28 cellular contexts compared by ENCODE assay signal in the genomic region with DNA sequence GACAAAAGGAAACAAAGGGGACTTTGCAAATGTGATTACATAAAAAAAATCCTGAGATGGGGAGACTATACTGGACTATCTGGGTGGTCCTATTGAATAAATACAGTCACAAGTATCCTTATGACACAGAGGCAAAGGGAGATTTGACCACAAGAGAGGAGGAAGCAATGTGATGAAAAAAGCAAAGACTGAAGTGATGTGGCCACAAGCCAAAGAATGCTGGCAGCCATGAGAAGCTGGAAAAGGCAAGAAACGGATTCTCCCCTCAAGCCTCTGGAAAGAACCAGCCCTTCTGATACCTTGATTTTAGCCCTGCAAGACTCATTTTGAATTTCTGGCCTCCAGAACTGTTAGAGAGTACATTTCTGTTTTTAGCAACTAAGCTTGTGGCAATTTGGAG. TPM values are rescaled to one million over a fixed set of nuclear protein-coding genes. Genes with fewer than 3 reads are reported as not detected.
"Had no signal": no experiment of that assay in that cellular context is flagged by ENCODE, and none has a peak within 500 bp of the region (broad histone marks: within the 10 kb centered on the region; RNA-seq: fewer than 3 reads in every experiment).

No MANE protein-coding gene starts in this region.

- ATAC-seq: activated T-cell treated with anti-CD3 and anti-CD28 coated beads, Interleukin-2, amount 50 U/mL, for 72 hours; Panc1; Right ventricle myocardium inferior had no signal

- H3K4me3 ChIP-seq: SK-N-MC had no signal

- H3K36me3 Mint-ChIP-seq: activated naive CD4-positive, alpha-beta T cell treated with anti-CD3 and anti-CD28 coated beads, Interleukin-2, amount 10 ng/mL, durations not matched to agents 7 days and 5 days; activated naive CD8-positive, alpha-beta T cell treated with anti-CD3 and anti-CD28 coated beads for 36 hours had no signal

- H3K27me3 Mint-ChIP-seq: activated CD4-positive, alpha-beta T cell treated with anti-CD3 and anti-CD28 coated beads, Interleukin-2, amount 10 ng/mL, durations not matched to agents 7 days and 5 days; activated naive CD8-positive, alpha-beta T cell treated with anti-CD3 and anti-CD28 coated beads for 36 hours had no signal

- H3K4me1 Mint-ChIP-seq: activated CD4-positive, alpha-beta T cell treated with anti-CD3 and anti-CD28 coated beads, Interleukin-2, amount 10 ng/mL, durations not matched to agents 7 days and 5 days; activated naive CD4-positive, alpha-beta T cell treated with anti-CD3 and anti-CD28 coated beads, Interleukin-2, amount 10 ng/mL, durations not matched to agents 7 days and 5 days; activated naive CD8-positive, alpha-beta T cell treated with anti-CD3 and anti-CD28 coated beads for 36 hours had no signal

- H3K27ac Mint-ChIP-seq: activated CD4-positive, alpha-beta memory T cell treated with anti-CD3 and anti-CD28 coated beads for 36 hours; activated CD4-positive, alpha-beta T cell treated with anti-CD3 and anti-CD28 coated beads, Interleukin-2, amount 10 ng/mL, durations not matched to agents 7 days and 5 days; activated naive CD4-positive, alpha-beta T cell treated with anti-CD3 and anti-CD28 coated beads, Interleukin-2, amount 10 ng/mL, durations not matched to agents 7 days and 5 days; activated naive CD8-positive, alpha-beta T cell treated with anti-CD3 and anti-CD28 coated beads for 36 hours; activated T-cell treated with anti-CD3 and anti-CD28 coated beads, Interleukin-2, amount 50 U/mL, for 72 hours; activated T-helper 2 cell treated with anti-CD3 and anti-CD28 coated beads, Interferon-gamma antibody, Interleukin-2, Interleukin-4, amounts not matched to agents 10 μg/mL and 5 μg/mL and 100 μg/mL, durations not matched to agents 14 hours and 24 hours and 36 hours had no signal

- H3K27ac ChIP-seq: SK-N-MC, VCaP had no signal

- DNase-seq: activated CD4-positive, alpha-beta memory T cell treated with anti-CD3 and anti-CD28 coated beads for 36 hours; activated CD4-positive, alpha-beta T cell treated with anti-CD3 and anti-CD28 coated beads, Interleukin-2, amount 10 ng/mL, durations not matched to agents 7 days and 5 days; activated CD4-positive, CD25-positive, alpha-beta regulatory T cell; activated gamma-delta T cell treated with Interleukin-2 at 50 U/mL for 16 hours; activated naive CD4-positive, alpha-beta T cell treated with anti-CD3 and anti-CD28 coated beads, Interleukin-2, amount 10 ng/mL, durations not matched to agents 7 days and 5 days; activated naive CD8-positive, alpha-beta T cell treated with anti-CD3 and anti-CD28 coated beads for 36 hours; activated T-cell treated with anti-CD3 and anti-CD28 coated beads for 4 hours; activated T-cell treated with anti-CD3 and anti-CD28 coated beads, Interleukin-2, amount 50 U/mL, for 72 hours; central memory CD4-positive, alpha-beta T cell; MM.1S; NCI-H1105; NCI-H1436; NCI-H187; NCI-H2081; NCI-H510A treated with DMSO at 0.1 percent for 48 hours; NCI-H69; NK-92 treated with Interleukin-12 subunit alpha and Interleukin-12 subunit beta, amount 100 ng/mL, for 24 hours; OCI-M1; RPMI8226; T-helper 1 cell had no signal

- H3K4me3 Mint-ChIP-seq: activated CD4-positive, alpha-beta memory T cell treated with anti-CD3 and anti-CD28 coated beads for 36 hours; activated CD4-positive, alpha-beta T cell treated with anti-CD3 and anti-CD28 coated beads, Interleukin-2, amount 10 ng/mL, durations not matched to agents 7 days and 5 days; activated naive CD4-positive, alpha-beta T cell treated with anti-CD3 and anti-CD28 coated beads, Interleukin-2, amount 10 ng/mL, durations not matched to agents 7 days and 5 days; activated naive CD8-positive, alpha-beta T cell treated with anti-CD3 and anti-CD28 coated beads for 36 hours; activated T-cell treated with anti-CD3 and anti-CD28 coated beads, Interleukin-2, amount 50 U/mL, for 72 hours had no signal

RNA-seq across cellular contexts. Expression of gene OLFML2B, which starts 36.4 kb away (rescaled TPM):
- total RNA-seq: activated CD4-positive, alpha-beta memory T cell treated with anti-CD3 and anti-CD28 coated beads for 36 hours; activated CD4-positive, alpha-beta T cell treated with anti-CD3 and anti-CD28 coated beads, Interleukin-2, amount 10 ng/mL, durations not matched to agents 7 days and 5 days; activated CD8-positive, alpha-beta memory T cell treated with anti-CD3 and anti-CD28 coated beads for 36 hours; activated T-cell treated with anti-CD3 and anti-CD28 coated beads, Interleukin-2, amount 50 U/mL, for 72 hours; activated T-helper 2 cell treated with anti-CD3 and anti-CD28 coated beads, Interferon-gamma antibody, Interleukin-2, Interleukin-4, amounts not matched to agents 10 μg/mL and 5 μg/mL and 100 μg/mL, durations not matched to agents 14 hours and 24 hours and 36 hours; bronchial epithelial cell; T-helper 2 cell treated with Interferon-gamma antibody and Interleukin-4, amounts not matched to agents 100 ng/mL and 5 ng/mL, for 36 hours had no signal
